1 cellular context compared by ENCODE assay signal in genomic region chrX:16112428-16112827, GRCh38.
TF ChIP-seq lines count a peak whose summit lies in the region.

No MANE protein-coding gene starts in this region.

TF ChIP-seq in GM23338, 12 proteins besides CTCF, POLR2A, EP300 and RAD21 (continued from another document):
- no peak for TF ChIP-seq REST (IDR thresholded peaks at IDR 0.05; ENCODE audit: unreplicated experiment)
- no peak for TF ChIP-seq ZNF462 (CRISPR knock-in tag; IDR thresholded peaks at IDR 0.05)
- TF ChIP-seq ZNF114 (CRISPR knock-in tag; IDR thresholded peaks at IDR 0.05) = no peak
- TF ChIP-seq ETS1 (IDR thresholded peaks at IDR 0.05) = no peak
